Comparison of ENCODE assay signal across 29 cellular contexts in the genomic region with DNA sequence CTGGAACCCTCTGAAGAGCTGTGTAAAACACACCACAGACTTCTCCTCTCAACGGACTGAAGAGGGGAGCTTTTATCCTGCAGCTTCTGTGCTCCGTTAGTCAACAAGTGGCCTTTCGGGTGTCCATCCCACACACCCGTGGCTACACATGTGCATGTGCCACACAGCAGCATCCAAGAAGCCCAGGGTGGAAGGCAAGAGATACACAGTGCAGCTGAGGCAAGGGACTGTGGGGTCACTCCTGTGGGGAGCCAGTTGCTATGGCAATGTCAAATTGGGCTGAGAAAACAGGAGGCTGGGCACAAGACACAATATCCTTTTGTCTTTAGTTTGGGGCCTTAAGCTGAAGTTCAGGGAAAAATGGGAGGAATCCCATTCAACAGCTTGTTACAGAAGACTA. TPM values are rescaled to one million over a fixed set of nuclear protein-coding genes. Genes with fewer than 3 reads are reported as not detected.
"Had no signal": no experiment of that assay in that cellular context is flagged by ENCODE, and none has a peak within 500 bp of the region (broad histone marks: within the 10 kb centered on the region; RNA-seq: fewer than 3 reads in every experiment).

No MANE protein-coding gene starts in this region.

- H3K9me3 ChIP-seq: heart left ventricle, mucosa of descending colon, ovary, right lobe of liver, spleen, tibial artery had no signal

- DNase-seq: effector CD4-positive, alpha-beta T cell; foreskin melanocyte; heart left ventricle; hippocampal formation; kidney glomerular epithelial cell; mesendoderm; mucosa of descending colon; naive thymus-derived CD8-positive, alpha-beta T cell; nucleus accumbens; ovary; right lobe of liver; spleen; stimulated activated CD4-positive, alpha-beta T cell treated with anti-CD3 and anti-CD28 coated beads, Interleukin-15, amount 100 ng/mL, for 24 hours; stimulated activated CD4-positive, alpha-beta T cell treated with anti-CD3 and anti-CD28 coated beads, Interleukin-1b, Interleukin-23, amount 100 ng/mL, for 48 hours; stimulated activated CD4-positive, alpha-beta T cell treated with anti-CD3 and anti-CD28 coated beads, Interleukin-4, amount 100 ng/mL, for 24 hours; tibial artery had no signal

- H3K36me3 Mint-ChIP-seq: naive thymus-derived CD8-positive, alpha-beta T cell; stimulated activated memory B cell treated with anti-CD40 and anti-IgM and Interleukin-4, amounts not matched to agents 10 μg/mL and 1 μg/mL and 100 μg/mL, for 72 hours had no signal

- H3K27me3 Mint-ChIP-seq: stimulated activated memory B cell treated with anti-CD40 and anti-IgM and Interleukin-4, amounts not matched to agents 10 μg/mL and 1 μg/mL and 100 μg/mL, for 72 hours had no signal

- H3K36me3 ChIP-seq: heart left ventricle, ovary, right lobe of liver, spleen, tibial artery had no signal

- H3K27ac Mint-ChIP-seq: naive thymus-derived CD8-positive, alpha-beta T cell; stimulated activated memory B cell treated with anti-CD40 and anti-IgM and Interleukin-4, amounts not matched to agents 10 μg/mL and 1 μg/mL and 100 μg/mL, for 72 hours; stimulated activated naive CD8-positive, alpha-beta T cell treated with anti-CD3 and anti-CD28 coated beads, Interleukin-15, Interleukin-2, amounts not matched to agents 100 ng/mL and 50 ng/mL, for 24 hours had no signal

- H3K4me3 ChIP-seq: coronary artery, heart left ventricle, ovary, right lobe of liver, spleen, tibial artery had no signal

- H3K4me3 Mint-ChIP-seq: naive thymus-derived CD8-positive, alpha-beta T cell; stimulated activated memory B cell treated with anti-CD40 and anti-IgM and Interleukin-4, amounts not matched to agents 10 μg/mL and 1 μg/mL and 100 μg/mL, for 72 hours; stimulated activated naive CD8-positive, alpha-beta T cell treated with anti-CD3 and anti-CD28 coated beads, Interleukin-15, Interleukin-2, amounts not matched to agents 100 ng/mL and 50 ng/mL, for 24 hours had no signal

- H3K27me3 ChIP-seq: heart left ventricle, ovary, right lobe of liver, spleen, tibial artery had no signal

- ATAC-seq: mucosa of descending colon; naive thymus-derived CD8-positive, alpha-beta T cell; stimulated activated memory B cell treated with anti-CD40 and anti-IgM and Interleukin-4, amounts not matched to agents 10 μg/mL and 1 μg/mL and 100 μg/mL, for 72 hours had no signal

- H3K27ac ChIP-seq: coronary artery, heart left ventricle, ovary, right lobe of liver, spleen, tibial artery had no signal

- H3K9me3 Mint-ChIP-seq: naive thymus-derived CD8-positive, alpha-beta T cell; stimulated activated memory B cell treated with anti-CD40 and anti-IgM and Interleukin-4, amounts not matched to agents 10 μg/mL and 1 μg/mL and 100 μg/mL, for 72 hours; stimulated activated naive CD8-positive, alpha-beta T cell treated with anti-CD3 and anti-CD28 coated beads, Interleukin-15, Interleukin-2, amounts not matched to agents 100 ng/mL and 50 ng/mL, for 24 hours had no signal

RNA-seq across cellular contexts. Expression of a gene that starts 36.5 kb away (rescaled TPM):
- total RNA-seq: chondrocyte; dermis microvascular lymphatic vessel endothelial cell; lung microvascular endothelial cell; naive thymus-derived CD8-positive, alpha-beta T cell; posterior vena cava; right lobe of liver; skeletal muscle tissue; spleen; temporal lobe had no signal
- polyA plus RNA-seq: liver; naive thymus-derived CD8-positive, alpha-beta T cell; neural cell; ovary; spleen had no signal

RNA-seq across cellular contexts. Expression of a gene that starts 58.3 kb away (rescaled TPM):
- total RNA-seq: chondrocyte; dermis microvascular lymphatic vessel endothelial cell; glomerular endothelial cell; heart left ventricle; liver; lung microvascular endothelial cell; mucosa of descending colon; naive thymus-derived CD8-positive, alpha-beta T cell; posterior vena cava; right lobe of liver; skeletal muscle tissue; spleen; temporal lobe; urinary bladder had no signal
- polyA plus RNA-seq: heart left ventricle; liver; naive thymus-derived CD8-positive, alpha-beta T cell; neural cell; ovary; urinary bladder had no signal
